ENCODE assay signal across 1 cellular context in genomic region chr2:174245065-174245464, GRCh38.
TF ChIP-seq lines count a peak whose summit lies in the region.

No MANE protein-coding gene starts in this region.

TF ChIP-seq in HEK293, 187 proteins besides CTCF, POLR2A, EP300 and RAD21 (continued from another document):
- TF ChIP-seq OVOL3 (tag by site-specific recombination; IDR thresholded peaks at IDR 0.05), result no peak
